Comparison of ENCODE assay signal across 21 cellular contexts in the genomic region with DNA sequence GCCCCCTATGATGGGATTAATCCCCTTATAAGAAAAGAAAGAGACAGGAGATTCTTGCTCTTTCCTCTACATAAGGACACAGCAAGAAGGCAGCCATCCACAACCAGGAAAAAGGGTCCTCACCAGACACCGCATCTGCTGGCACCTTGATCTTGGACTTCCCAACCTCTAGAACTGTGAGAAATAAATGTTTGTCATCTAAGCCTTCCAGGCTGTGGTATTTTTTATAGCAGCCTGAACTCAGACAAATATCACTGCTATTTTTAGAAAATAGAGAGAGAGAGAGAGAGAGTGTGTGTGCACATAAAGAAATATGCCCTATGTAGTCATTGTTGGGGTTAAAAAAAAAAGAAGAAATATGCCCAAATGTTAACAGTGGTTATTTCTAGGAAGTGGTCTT.
"Had no signal": no experiment of that assay in that cellular context is flagged by ENCODE, and none has a peak within 500 bp of the region (broad histone marks: within the 10 kb centered on the region; RNA-seq: fewer than 3 reads in every experiment).

No MANE protein-coding gene starts in this region.

- H3K9ac ChIP-seq: SK-N-SH had no signal

- ATAC-seq: Panc1, PC-3 had no signal

- H3K27ac ChIP-seq: RWPE1 had no signal

- H3K4me2 ChIP-seq: SK-N-SH had no signal

- H3K9me3 ChIP-seq: SK-N-SH had no signal

- DNase-seq: IMR-90, Karpas-422, KG1, MM.1S, NCI-H1092 treated with DMSO at 0.1 percent for 48 hours, NCI-H1436, NCI-H187, NCI-H2029, NCI-H2081 treated with DMSO at 0.1 percent for 48 hours, NCI-H2171, NCI-H226, NCI-H446, NCI-H510A, NCI-H524 treated with DMSO at 0.1 percent for 48 hours, NCI-H69, NCI-H774, PC-3, SHP77, SK-N-SH had no signal
